19 cellular contexts compared by ENCODE assay signal in genomic region chr3:184816654-184817053, GRCh38. TPM values are rescaled to one million over a fixed set of nuclear protein-coding genes. Genes with fewer than 3 reads are reported as not detected.
DNase-seq lines count a peak whose midpoint lies in the region; ATAC-seq and TF ChIP-seq lines count a peak whose summit lies in the region.
"Had no signal": no experiment of that assay in that cellular context is flagged by ENCODE, and none has a peak within 500 bp of the region (broad histone marks: within the 10 kb centered on the region; RNA-seq: fewer than 3 reads in every experiment).

No MANE protein-coding gene starts in this region.

- intact Hi-C loops in CD4-positive, alpha-beta T cell (cut with DNase I, micrococcal nuclease): loop anchor here in 1 of 2 experiments (10.0 kb wide), 3 partner anchors 768 to 1722 kb away; partner anchors contain the start of genes MCCC1, PARL and SENP2

- peak overlapping the region; percentile 52 for H3K4me3 Mint-ChIP-seq in CD4-positive, alpha-beta T cell
- H3K4me3 Mint-ChIP-seq in HFFc6: no peak overlapping the region
- no peak overlapping the region for H3K4me3 Mint-ChIP-seq in activated CD4-positive, alpha-beta T cell treated with anti-CD3 and anti-CD28 coated beads, Interleukin-2, amount 10 ng/mL, durations not matched to agents 7 days and 5 days
- H3K4me3 Mint-ChIP-seq: CD4-positive, alpha-beta memory T cell had no signal

- H3K9me3 ChIP-seq in CD4-positive, alpha-beta T cell (ENCODE audit: control insufficient read depth, low read length): no peaks in the 10 kb centered on the region
- no peaks in the 10 kb centered on the region for H3K9me3 ChIP-seq in neutrophil
- H3K9me3 ChIP-seq: Peyer's patch had no signal

- ATAC-seq in CD4-positive, alpha-beta T cell (ENCODE audit: poor library complexity): no peak
- ATAC-seq in HG03571 (IDR thresholded peaks at IDR 0.05; ENCODE audit: unreplicated experiment): no peak
- ATAC-seq in HG02840 (IDR thresholded peaks at IDR 0.05; ENCODE audit: low FRiP score, unreplicated experiment): no peak
- ATAC-seq: K562 had no signal

- DNase-seq in CD4-positive, alpha-beta T cell: no peak
- no peak for DNase-seq in HFFc6
- DNase-seq in choroid plexus epithelial cell (ENCODE audit: low read depth): peak; percentile 39
- DNase-seq in activated CD4-positive, alpha-beta T cell treated with anti-CD3 and anti-CD28 coated beads, Interleukin-2, amount 10 ng/mL, durations not matched to agents 7 days and 5 days: no peak
- DNase-seq: ACHN; CD4-positive, alpha-beta memory T cell; DMS79 treated with DMSO at 0.1 percent for 48 hours; GDM1; GM23248; NCI-H1092; NCI-H1694 treated with DMSO at 0.1 percent for 48 hours; NCI-H774; Peyer's patch; SHP77 had no signal

- H3K36me3 Mint-ChIP-seq in CD4-positive, alpha-beta T cell (ENCODE audit: low read depth): peaks cover 47% of the 10 kb centered on the region
- H3K36me3 Mint-ChIP-seq in HFFc6 (ENCODE audit: low read depth): peaks cover 21% of the 10 kb centered on the region
- peaks cover 26% of the 10 kb centered on the region for H3K36me3 Mint-ChIP-seq in activated CD4-positive, alpha-beta T cell treated with anti-CD3 and anti-CD28 coated beads, Interleukin-2, amount 10 ng/mL, durations not matched to agents 7 days and 5 days (ENCODE audit: low read depth)

- no peak for TF ChIP-seq CTCF in CD4-positive, alpha-beta T cell (IDR thresholded peaks at IDR 0.05)
- TF ChIP-seq CTCF in HFFc6 (IDR thresholded peaks at IDR 0.05) (no peak), choroid plexus epithelial cell (conservative IDR thresholded peaks at IDR 0.05; ENCODE audit: low read depth, low read length) (no peak), neutrophil (IDR thresholded peaks at IDR 0.05) (no peak)

- H3K9me3 Mint-ChIP-seq in CD4-positive, alpha-beta T cell: no peaks in the 10 kb centered on the region
- H3K9me3 Mint-ChIP-seq in HFFc6: no peaks in the 10 kb centered on the region
- H3K9me3 Mint-ChIP-seq in activated CD4-positive, alpha-beta T cell treated with anti-CD3 and anti-CD28 coated beads, Interleukin-2, amount 10 ng/mL, durations not matched to agents 7 days and 5 days: no peaks in the 10 kb centered on the region

- POLR2A ChIA-PET in CD4-positive, alpha-beta T cell (lab: Charles Lee): interaction anchor here (1.1 kb wide), 1 partner anchor 501 kb away, joined by 3 read pairs; no protein-coding TSS in a partner anchor
- POLR2A ChIA-PET in activated CD4-positive, alpha-beta T cell treated with anti-CD3 and anti-CD28 coated beads, Interleukin-2, amount 10 ng/mL, durations not matched to agents 7 days and 5 days (lab: Charles Lee): no interaction called here

- CTCF ChIA-PET in CD4-positive, alpha-beta T cell (lab: Charles Lee): interaction anchor here (2.8 kb wide), 1 partner anchor 256 kb away, joined by 10 read pairs; the partner anchor contains the start of gene EPHB3
- CTCF ChIA-PET in activated CD4-positive, alpha-beta T cell treated with anti-CD3 and anti-CD28 coated beads, Interleukin-2, amount 10 ng/mL, durations not matched to agents 7 days and 5 days (lab: Charles Lee): interaction anchor here (1.4 to 2.6 kb wide), 2 partner anchors 9 to 255 kb away, joined by 6 read pairs; partner anchors contain the start of gene EPHB3

- H3K27me3 ChIP-seq in CD4-positive, alpha-beta T cell (ENCODE audit: control insufficient read depth, insufficient read depth, low read length): no peaks in the 10 kb centered on the region
- no peaks in the 10 kb centered on the region for H3K27me3 ChIP-seq in neutrophil
- H3K27me3 ChIP-seq: Peyer's patch had no signal

- peak overlapping the region; percentile 79 for H3K27ac Mint-ChIP-seq in CD4-positive, alpha-beta T cell
- peak overlapping the region; percentile 22 for H3K27ac Mint-ChIP-seq in HFFc6
- no peak overlapping the region for H3K27ac Mint-ChIP-seq in activated CD4-positive, alpha-beta T cell treated with anti-CD3 and anti-CD28 coated beads, Interleukin-2, amount 10 ng/mL, durations not matched to agents 7 days and 5 days

- peaks cover 69% of the 10 kb centered on the region for H3K4me1 Mint-ChIP-seq in CD4-positive, alpha-beta T cell (ENCODE audit: low read depth)
- peaks cover 59% of the 10 kb centered on the region for H3K4me1 Mint-ChIP-seq in HFFc6 (ENCODE audit: low read depth)
- H3K4me1 Mint-ChIP-seq in activated CD4-positive, alpha-beta T cell treated with anti-CD3 and anti-CD28 coated beads, Interleukin-2, amount 10 ng/mL, durations not matched to agents 7 days and 5 days: peaks cover 46% of the 10 kb centered on the region

- no peak overlapping the region for H3K4me3 ChIP-seq in choroid plexus epithelial cell (ENCODE audit: low read depth, low read length)
- no peak overlapping the region for H3K4me3 ChIP-seq in neutrophil (ENCODE audit: low read depth in 1 of 2, low read length in 1 of 2)
- H3K4me3 ChIP-seq: GM23248, K562, Peyer's patch had no signal

- H3K36me3 ChIP-seq in neutrophil: peaks cover 15% of the 10 kb centered on the region
- H3K36me3 ChIP-seq: Peyer's patch had no signal

- H3K27me3 Mint-ChIP-seq in CD4-positive, alpha-beta T cell: no peaks in the 10 kb centered on the region
- H3K27me3 Mint-ChIP-seq in HFFc6 (ENCODE audit: insufficient read depth): no peaks in the 10 kb centered on the region; the same call in 1 of the 2 replicates
- no peaks in the 10 kb centered on the region for H3K27me3 Mint-ChIP-seq in activated CD4-positive, alpha-beta T cell treated with anti-CD3 and anti-CD28 coated beads, Interleukin-2, amount 10 ng/mL, durations not matched to agents 7 days and 5 days

- no peak overlapping the region for H3K27ac ChIP-seq in CD4-positive, alpha-beta T cell (ENCODE audit: low read depth, low read length)
- peak overlapping the region; percentile 94 for H3K27ac ChIP-seq in neutrophil
- H3K27ac ChIP-seq: GM23248, HL-60, Peyer's patch had no signal

- peaks cover 55 to 58% of the 10 kb centered on the region in 2 experiments for H3K4me1 ChIP-seq in neutrophil (ENCODE audit: control insufficient read depth in 1 of 2, insufficient read depth in 1 of 2, low read depth in 1 of 2, low read length in 1 of 2)

RNA-seq across cellular contexts. Expression of gene VPS8, which starts 4.7 kb away (rescaled TPM):
- total RNA-seq in CD4-positive, alpha-beta T cell: 10 to 100 TPM; 56.8 to 61.2 TPM
- total RNA-seq in HFFc6 (2021; fragmentation: NEBNext Ultra II Directional; extraction: Animal tissue kit (Norgen Biotek cat#: 25700)): 10 to 100 TPM; 26.8 to 34.8 (median 33.0) TPM
- total RNA-seq in activated CD4-positive, alpha-beta T cell treated with anti-CD3 and anti-CD28 coated beads, Interleukin-2, amount 10 ng/mL, durations not matched to agents 7 days and 5 days: 10 to 100 TPM; 63.0 to 69.3 TPM
